In the genomic region with DNA sequence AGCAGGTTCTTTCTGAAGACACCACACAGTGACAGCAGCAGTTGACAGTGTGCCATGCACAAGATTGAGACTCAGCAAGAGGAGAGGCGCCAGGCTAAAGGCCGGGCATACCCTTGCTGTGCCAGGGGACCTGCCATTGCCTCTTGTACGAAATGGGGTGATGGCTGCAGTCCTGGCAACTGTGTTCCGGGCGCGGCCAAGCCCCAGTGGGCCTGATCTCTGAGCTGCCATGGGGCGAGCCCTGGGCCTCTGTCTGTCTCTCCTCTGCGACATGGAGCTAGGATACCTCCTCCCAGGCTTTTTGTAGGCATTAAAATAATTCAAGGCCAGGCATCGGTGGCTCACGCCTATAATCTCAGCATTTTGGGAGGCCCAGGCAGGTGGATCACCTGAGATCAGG, we compare ENCODE assay signal across 19 cellular contexts. TPM values are rescaled to one million over a fixed set of nuclear protein-coding genes. Genes with fewer than 3 reads are reported as not detected.
DNase-seq lines count a peak whose midpoint lies in the region; ATAC-seq and TF ChIP-seq lines count a peak whose summit lies in the region.
"Had no signal": no experiment of that assay in that cellular context is flagged by ENCODE, and none has a peak within 500 bp of the region (broad histone marks: within the 10 kb centered on the region; RNA-seq: fewer than 3 reads in every experiment).

No MANE protein-coding gene starts in this region.

- H3K27me3 ChIP-seq in lower lobe of right lung (ENCODE audit: low read depth): no peaks in the 10 kb centered on the region
- no peaks in the 10 kb centered on the region for H3K27me3 ChIP-seq in osteoblast (ENCODE audit: insufficient read depth, low read length)
- H3K27me3 ChIP-seq: BLaER1 treated with 17β-estradiol and CSF1 and Interleukin-3, amounts not matched to agents 10 nM and 100 nM had no signal

- no peak for ATAC-seq in Right ventricle myocardium superior (ENCODE audit: poor library complexity)
- ATAC-seq in left cardiac atrium: no peak
- ATAC-seq in lower lobe of right lung: no peak
- ATAC-seq: A549; CD8-positive, alpha-beta T cell; GM12878 had no signal

- no peak overlapping the region for H3K4me3 ChIP-seq in lower lobe of right lung
- H3K4me3 ChIP-seq in osteoblast (ENCODE audit: insufficient read depth, low read length): no peak overlapping the region
- H3K4me3 ChIP-seq: A549; BLaER1 treated with 17β-estradiol and CSF1 and Interleukin-3, amounts not matched to agents 10 nM and 100 nM; GM12878 had no signal

- H4K20me1 ChIP-seq in osteoblast (ENCODE audit: insufficient read depth, low read length): no peaks in the 10 kb centered on the region
- H4K20me1 ChIP-seq: BLaER1 treated with 17β-estradiol and CSF1 and Interleukin-3, amounts not matched to agents 10 nM and 100 nM had no signal

- H3K36me3 ChIP-seq in lower lobe of right lung: no peaks in the 10 kb centered on the region
- no peaks in the 10 kb centered on the region for H3K36me3 ChIP-seq in osteoblast (ENCODE audit: insufficient read depth, low read length)
- H3K36me3 ChIP-seq: BLaER1 treated with 17β-estradiol and CSF1 and Interleukin-3, amounts not matched to agents 10 nM and 100 nM had no signal

- peak; percentile 2 for DNase-seq in Right ventricle myocardium superior
- no peak for DNase-seq in left cardiac atrium
- DNase-seq in lower lobe of right lung: peak; percentile 24
- DNase-seq in osteoblast (ENCODE audit: insufficient read length, low spot score, missing footprints): peak; percentile 35
- DNase-seq in substantia nigra (lab: John Stamatoyannopoulos, UW): no peak
- DNase-seq in retina: no peak
- DNase-seq in MV-4-11 (lab: John Stamatoyannopoulos, UW): no peak
- DNase-seq in activated T-cell treated with anti-CD3 and anti-CD28 coated beads, Interleukin-2, amount 50 U/mL, for 1 hour: no peak
- DNase-seq: AML-193; Caco-2; Calu3; CD4-positive, alpha-beta T cell; CD8-positive, alpha-beta T cell; DMS79 treated with DMSO at 0.1 percent for 48 hours had no signal

- H3K4me2 ChIP-seq in osteoblast (ENCODE audit: insufficient read depth, low read length): no peak overlapping the region
- H3K4me2 ChIP-seq: A549; BLaER1 treated with 17β-estradiol and CSF1 and Interleukin-3, amounts not matched to agents 10 nM and 100 nM had no signal

- TF ChIP-seq CTCF in lower lobe of right lung (IDR thresholded peaks at IDR 0.05) (no peak), osteoblast (IDR thresholded peaks at IDR 0.05; ENCODE audit: extremely low read depth, low read depth, low read length) (no peak)

- intact Hi-C loops in Right ventricle myocardium superior (cut with DNase I) (no loop called here), left cardiac atrium (cut with DNase I) (loop anchor here in 1 of 2 donors (10.0 kb wide), 1 partner anchor 58 kb away; no protein-coding TSS in a partner anchor), lower lobe of right lung (cut with DNase I) (no loop called here)

- H3K4me1 ChIP-seq in lower lobe of right lung (peaks cover 5% of the 10 kb centered on the region), osteoblast (ENCODE audit: insufficient read depth, low read length) (peaks cover 20% of the 10 kb centered on the region)
- H3K4me1 ChIP-seq: Caco-2 had no signal

- H3K27ac ChIP-seq in lower lobe of right lung: no peak overlapping the region
- H3K27ac ChIP-seq in osteoblast (ENCODE audit: low read depth, low read length): no peak overlapping the region
- H3K27ac ChIP-seq in substantia nigra (ENCODE audit: low read depth, low read length, poor library complexity, severe bottlenecking): peak overlapping the region; percentile 45
- H3K27ac ChIP-seq: 22Rv1; A549; BLaER1 treated with 17β-estradiol and CSF1 and Interleukin-3, amounts not matched to agents 10 nM and 100 nM; C4-2B had no signal

- no peaks in the 10 kb centered on the region for H3K79me2 ChIP-seq in osteoblast (ENCODE audit: insufficient read depth, low read length)

- no peak overlapping the region for H2AFZ ChIP-seq in osteoblast (ENCODE audit: low read length)

- H3K9me3 ChIP-seq in lower lobe of right lung: no peaks in the 10 kb centered on the region
- no peaks in the 10 kb centered on the region for H3K9me3 ChIP-seq in osteoblast (ENCODE audit: low read depth, low read length)
- H3K9me3 ChIP-seq: A549, Caco-2 had no signal

RNA-seq across cellular contexts. Expression of a gene that starts 9.6 kb away (rescaled TPM):
- 20.3 TPM for total RNA-seq in Right ventricle myocardium superior
- total RNA-seq in left cardiac atrium: 10 to 100 TPM; 17.0 to 24.9 TPM
- 47.4 TPM for total RNA-seq in lower lobe of right lung
- 33.0 and 36.2 TPM in 2 replicates for total RNA-seq in osteoblast

Comparison
In these comparisons a context has a peak if more than half of its experiments do, and no peak if none do; other contexts are left out.
1. DNase-seq: peak in Right ventricle myocardium superior (single experiment), lower lobe of right lung (single experiment) and osteoblast (single experiment); none in left cardiac atrium (single experiment), substantia nigra (0 of 49), retina (single experiment), MV-4-11 (single experiment) and activated T-cell treated with anti-CD3 and anti-CD28 coated beads, Interleukin-2, amount 50 U/mL, for 1 hour (single experiment).